Comparison of ENCODE assay signal across 15 cellular contexts in the genomic region with DNA sequence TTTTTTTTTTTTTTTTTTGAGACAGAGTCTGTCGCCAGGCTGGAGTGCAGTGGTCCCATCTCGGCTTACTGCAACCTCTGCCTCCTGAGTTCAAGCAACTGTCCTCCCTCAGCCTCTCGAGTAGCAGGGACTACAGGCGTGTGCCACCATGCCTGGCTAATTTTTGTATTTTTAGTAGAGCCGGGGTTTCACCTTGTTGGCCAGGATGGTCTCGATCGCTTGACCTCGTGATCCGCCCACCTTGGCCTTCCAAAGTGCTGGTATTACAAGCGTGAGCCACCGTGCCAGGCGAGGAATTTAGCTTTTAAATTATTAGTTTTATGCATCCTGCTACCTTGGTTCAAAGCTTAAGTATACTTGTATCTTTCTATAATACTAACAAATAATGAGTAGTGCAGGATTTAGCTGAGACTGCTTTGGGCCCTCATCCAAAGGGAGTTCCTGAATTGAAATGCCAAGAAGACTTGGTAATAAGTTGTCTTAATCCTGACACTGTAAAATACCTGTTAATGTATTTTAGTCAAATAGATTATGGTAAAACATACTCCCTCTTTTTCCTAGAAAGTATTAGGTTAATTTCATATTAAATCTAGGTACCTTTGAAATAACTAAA. TPM values are rescaled to one million over a fixed set of nuclear protein-coding genes. Genes with fewer than 3 reads are reported as not detected.
DNase-seq lines count a peak whose midpoint lies in the region; ATAC-seq and TF ChIP-seq lines count a peak whose summit lies in the region.
"Had no signal": no experiment of that assay in that cellular context is flagged by ENCODE, and none has a peak within 500 bp of the region (broad histone marks: within the 10 kb centered on the region; RNA-seq: fewer than 3 reads in every experiment).

No MANE protein-coding gene starts in this region.

- 61 to 67% methylated on average over 12 of the region's 12 CpGs for WGBS in thyroid gland, 2 donors
- 88 to 94% (median 91%) methylated on average over 12 of the region's 12 CpGs for WGBS in stomach, 5 donors

- ATAC-seq in esophagus mucosa (peak; percentile 60), GM21619 (IDR thresholded peaks at IDR 0.05; ENCODE audit: unreplicated experiment) (no peak)
- ATAC-seq: left lobe of liver had no signal

- TF ChIP-seq CTCF in VCaP (conservative IDR thresholded peaks at IDR 0.05) (no peak), thyroid gland (IDR thresholded peaks at IDR 0.05) (no peak), stomach (IDR thresholded peaks at IDR 0.05) (no peak)

- TF ChIP-seq EP300 in stomach (IDR thresholded peaks at IDR 0.05), result no peak

- peak overlapping the region; percentile 97 for H3K27ac Mint-ChIP-seq in activated naive CD4-positive, alpha-beta T cell treated with anti-CD3 and anti-CD28 coated beads for 36 hours
- H3K27ac Mint-ChIP-seq: brain had no signal

- H3K27me3 ChIP-seq in thyroid gland, result no peaks in the 10 kb centered on the region
- H3K27me3 ChIP-seq in stomach, result no peaks in the 10 kb centered on the region

- no peak for DNase-seq in activated naive CD4-positive, alpha-beta T cell treated with anti-CD3 and anti-CD28 coated beads for 36 hours
- no peak for DNase-seq in activated naive CD4-positive, alpha-beta T cell treated with anti-CD3 and anti-CD28 coated beads, Interleukin-2, amount 50 U/mL, for 16 hours
- DNase-seq in thyroid gland (peak; percentile 34 to 35), stomach (no peak)
- DNase-seq in central memory CD4-positive, alpha-beta T cell, result no peak
- DNase-seq: activated B cell treated with CpG ODN at 0.5 μM for 24 hours, NCI-H187, NCI-H524 had no signal

- CTCF ChIA-PET in activated naive CD4-positive, alpha-beta T cell treated with anti-CD3 and anti-CD28 coated beads for 36 hours (lab: Charles Lee), result interaction anchor here (0.9 to 1.3 kb wide), 2 partner anchors 10 to 17 kb away, joined by 3 read pairs; no protein-coding TSS in a partner anchor

- intact Hi-C loops in activated naive CD4-positive, alpha-beta T cell treated with anti-CD3 and anti-CD28 coated beads for 36 hours (cut with micrococcal nuclease), result no loop called here
- intact Hi-C loops in thyroid gland (cut with DNase I) (no loop called here), stomach (cut with DNase I; ENCODE audit: low total_unique reads) (no loop called here)

- no peak overlapping the region for H3K4me3 ChIP-seq in thyroid gland (replicated peaks in 1 of 3)
- no peak overlapping the region for H3K4me3 ChIP-seq in stomach
- H3K4me3 ChIP-seq: prostate gland, thoracic aorta had no signal

- peak overlapping the region; percentile 76 for H3K4me3 Mint-ChIP-seq in activated naive CD4-positive, alpha-beta T cell treated with anti-CD3 and anti-CD28 coated beads for 36 hours
- H3K4me3 Mint-ChIP-seq: brain had no signal

- H3K4me1 ChIP-seq in thyroid gland (peaks cover 18 to 21% of the 10 kb centered on the region in 2 donors), stomach (peaks cover 7 to 63% (median 25%) of the 10 kb centered on the region in 4 donors)
- H3K4me1 ChIP-seq: prostate gland had no signal

- TF ChIP-seq POLR2A in thyroid gland (IDR thresholded peaks at IDR 0.05) (no peak), stomach (IDR thresholded peaks at IDR 0.05) (no peak)

- H3K27me3 Mint-ChIP-seq in activated naive CD4-positive, alpha-beta T cell treated with anti-CD3 and anti-CD28 coated beads for 36 hours (ENCODE audit: low read depth), result no peaks in the 10 kb centered on the region
- H3K27me3 Mint-ChIP-seq: activated B cell treated with CpG ODN at 0.5 μM for 24 hours, brain had no signal

- peaks cover 57% of the 10 kb centered on the region for H3K4me1 Mint-ChIP-seq in activated naive CD4-positive, alpha-beta T cell treated with anti-CD3 and anti-CD28 coated beads for 36 hours (ENCODE audit: low read depth)

- H3K9me3 Mint-ChIP-seq in activated naive CD4-positive, alpha-beta T cell treated with anti-CD3 and anti-CD28 coated beads for 36 hours, result no peaks in the 10 kb centered on the region
- H3K9me3 Mint-ChIP-seq: activated B cell treated with CpG ODN at 0.5 μM for 24 hours had no signal

- peak overlapping the region; percentile 94; the same call in 1 of the 2 replicates for H3K27ac ChIP-seq in VCaP
- no peak overlapping the region for H3K27ac ChIP-seq in thyroid gland
- no peak overlapping the region for H3K27ac ChIP-seq in stomach
- H3K27ac ChIP-seq: prostate gland, thoracic aorta had no signal

- H3K9me3 ChIP-seq in thyroid gland, result no peaks in the 10 kb centered on the region
- no peaks in the 10 kb centered on the region for H3K9me3 ChIP-seq in stomach
- H3K9me3 ChIP-seq: prostate gland, thoracic aorta had no signal

- no peaks in the 10 kb centered on the region for H3K36me3 ChIP-seq in thyroid gland
- no peaks in the 10 kb centered on the region for H3K36me3 ChIP-seq in stomach
- H3K36me3 ChIP-seq: prostate gland, thoracic aorta had no signal

- H3K36me3 Mint-ChIP-seq in activated naive CD4-positive, alpha-beta T cell treated with anti-CD3 and anti-CD28 coated beads for 36 hours (ENCODE audit: low read depth), result peaks cover 31% of the 10 kb centered on the region

RNA-seq across cellular contexts. Expression of a gene that starts 5.0 kb away (rescaled TPM):
- 100 to 1,000 TPM; 106 to 108 TPM for total RNA-seq in activated naive CD4-positive, alpha-beta T cell treated with anti-CD3 and anti-CD28 coated beads for 36 hours
- total RNA-seq in esophagus mucosa (15.2 TPM), thyroid gland (10 to 100 TPM; 74.9 to 92.5 (median 83.8) TPM), stomach (10 to 100 TPM; 11.0 to 87.9 (median 23.7) TPM)
- polyA plus RNA-seq in stomach, result 10 to 100 TPM; 13.3 to 35.0 (median 17.6) TPM

Comparison
In these comparisons a context has a peak if more than half of its experiments do, and no peak if none do; other contexts are left out.
1. DNase-seq: peak in thyroid gland (2 of 2); none in activated naive CD4-positive, alpha-beta T cell treated with anti-CD3 and anti-CD28 coated beads for 36 hours (single experiment), activated naive CD4-positive, alpha-beta T cell treated with anti-CD3 and anti-CD28 coated beads, Interleukin-2, amount 50 U/mL, for 16 hours (single experiment), central memory CD4-positive, alpha-beta T cell (single experiment) and stomach (single experiment).